Comparison of ENCODE assay signal across 15 cellular contexts in the genomic region with DNA sequence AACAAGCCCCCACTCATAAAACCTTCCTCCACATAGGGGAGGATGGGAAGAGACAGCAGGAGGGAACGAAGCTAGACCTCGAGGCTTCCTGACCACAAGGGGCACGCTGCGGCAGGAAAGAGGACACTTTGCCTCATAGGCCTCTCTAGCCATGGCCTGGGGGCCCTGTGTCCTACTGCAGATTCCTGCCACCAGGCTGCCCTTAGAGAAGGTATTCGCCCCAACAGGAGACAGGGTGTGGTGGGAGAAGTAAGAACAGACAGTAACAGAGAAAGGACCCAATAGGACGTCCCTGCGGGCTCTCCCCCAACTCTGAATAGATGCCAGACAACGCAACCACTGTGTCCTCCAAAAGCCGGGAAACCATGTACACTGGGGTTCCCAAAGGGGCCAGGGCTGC. TPM values are rescaled to one million over a fixed set of nuclear protein-coding genes. Genes with fewer than 3 reads are reported as not detected.
DNase-seq lines count a peak whose midpoint lies in the region; ATAC-seq, FAIRE-seq and TF ChIP-seq lines count a peak whose summit lies in the region.
"Had no signal": no experiment of that assay in that cellular context is flagged by ENCODE, and none has a peak within 500 bp of the region (broad histone marks: within the 10 kb centered on the region; RNA-seq: fewer than 3 reads in every experiment).

No MANE protein-coding gene starts in this region.

- H3F3A ChIP-seq in GM23338 (replicated peaks; ENCODE audit: low read depth), result no peaks in the 10 kb centered on the region

- H3K27me3 ChIP-seq in GM23338 (ENCODE audit: insufficient read depth) (no peaks in the 10 kb centered on the region), dorsolateral prefrontal cortex (no peaks in the 10 kb centered on the region), HepG2 (ENCODE audit: control insufficient read depth in 1 of 2, insufficient read depth in 2 of 2, low read length in 2 of 2) (peaks cover 2 to 27% of the 10 kb centered on the region in 2 experiments; a peak in 3 of 5 replicates), gastrocnemius medialis (no peaks in the 10 kb centered on the region)
- H3K27me3 ChIP-seq: suprapubic skin had no signal

- TF ChIP-seq EP300 in HepG2 (IDR thresholded peaks at IDR 0.05; ENCODE audit: low read depth in 2 of 2, low read length in 2 of 2), result no peak
- no peak for TF ChIP-seq EP300 in HepG2 (CRISPR knock-in tag; IDR thresholded peaks at IDR 0.05; ENCODE audit: borderline replicate concordance)

- no peaks in the 10 kb centered on the region for H3K9me3 ChIP-seq in HepG2 (ENCODE audit: low read length)
- H3K9me3 ChIP-seq in gastrocnemius medialis, result no peaks in the 10 kb centered on the region
- H3K9me3 ChIP-seq: suprapubic skin had no signal

- WGBS in HepG2 (ENCODE audit: low lambda C conversion rate), result 43% methylated on average over 8 of the region's 9 CpGs

- CTCF ChIA-PET in HepG2 (lab: Yijun Ruan, JAX; ENCODE audit: low intra/inter-chr PET ratio, low total read pairs), result no interaction called here

- no peaks in the 10 kb centered on the region for H3K9me3 Mint-ChIP-seq in GM23338
- H3K9me3 Mint-ChIP-seq in stimulated activated memory B cell treated with anti-CD40 and anti-IgM and Interleukin-4, amounts not matched to agents 10 μg/mL and 1 μg/mL and 100 μg/mL, for 72 hours, result no peaks in the 10 kb centered on the region
- H3K9me3 Mint-ChIP-seq: central memory CD8-positive, alpha-beta T cell had no signal

- peaks cover 10% of the 10 kb centered on the region for H3K27me3 Mint-ChIP-seq in GM23338 (ENCODE audit: insufficient read depth, low read depth, poor library complexity)
- H3K27me3 Mint-ChIP-seq in stimulated activated memory B cell treated with anti-CD40 and anti-IgM and Interleukin-4, amounts not matched to agents 10 μg/mL and 1 μg/mL and 100 μg/mL, for 72 hours, result peaks cover 30% of the 10 kb centered on the region

- H3K27ac ChIP-seq in GM23338 (ENCODE audit: low read depth) (no peak overlapping the region), dorsolateral prefrontal cortex (peak overlapping the region; percentile 70 to 99 (median 92)), HepG2 (ENCODE audit: extremely low read length, insufficient read depth, low read length) (no peak overlapping the region), gastrocnemius medialis (peak overlapping the region; percentile 57 to 72 (median 68))
- H3K27ac ChIP-seq: SK-N-MC had no signal

- TF ChIP-seq CTCF in GM23338 (conservative IDR thresholded peaks at IDR 0.05; ENCODE audit: low read depth in 2 of 2) (peak; percentile 38 to 41), dorsolateral prefrontal cortex (IDR thresholded peaks at IDR 0.05 in 54 of 56, conservative IDR thresholded peaks at IDR 0.05 in 2 of 56; ENCODE audit: low read depth in 1 of 56, partially characterized antibody in 56 of 56) (peak in 8 of 56 donors; percentile 6 to 27 (median 18)), HepG2 (CRISPR knock-in tag; IDR thresholded peaks at IDR 0.05) (peak; percentile 14; the same call in 1 of the 2 replicates), gastrocnemius medialis (IDR thresholded peaks at IDR 0.05 in 4 of 5, conservative IDR thresholded peaks at IDR 0.05 in 1 of 5) (no peak)

- intact Hi-C loops in dorsolateral prefrontal cortex (cut with DNase I), result loop anchor here (5.0 kb wide), 2 partner anchors 35 to 85 kb away; a partner anchor contains a TSS
- intact Hi-C loops in HepG2 (cut with micrococcal nuclease; ENCODE audit: unreplicated experiment), result no loop called here
- intact Hi-C loops in gastrocnemius medialis (cut with DNase I; ENCODE audit: low total_unique reads), result no loop called here

- POLR2A ChIA-PET in HepG2 (lab: Yijun Ruan, JAX), result no interaction called here

- no peak for TF ChIP-seq POLR2A in HepG2 (IDR thresholded peaks at IDR 0.05; ENCODE audit: insufficient read depth in 1 of 2, low read depth in 2 of 2, low read length in 2 of 2)
- no peak for TF ChIP-seq POLR2A in gastrocnemius medialis (IDR thresholded peaks at IDR 0.05)

- FAIRE-seq in HepG2 (lab: Jason Lieb, UNC), result no peak

- H3K4me3 ChIP-seq in GM23338 (no peak overlapping the region), dorsolateral prefrontal cortex (peak overlapping the region in 15 of 59 donors; percentile 1 to 46 (median 29)), HepG2 (replicated peaks in 1 of 3; ENCODE audit: insufficient read depth in 1 of 3, low read depth in 2 of 3, low read length in 3 of 3) (no peak overlapping the region), gastrocnemius medialis (no peak overlapping the region)
- H3K4me3 ChIP-seq: SK-N-MC, skin epidermis, suprapubic skin had no signal

- in situ Hi-C loops in HepG2 (cut with HindIII; ENCODE audit: extremely low pct_ligation_motif_present, low pct_unique_long_range_greater_than_20kb) (no loop called here), gastrocnemius medialis (cut with MboI; ENCODE audit: low sequenced_read_pairs in 4 of 4) (no loop called here), KBM-7 (cut with MboI; ENCODE audit: low pct_unique_long_range_greater_than_20kb, low sequenced_read_pairs) (no loop called here)

- no peaks in the 10 kb centered on the region for H3K9me2 ChIP-seq in GM23338 (ENCODE audit: insufficient read depth)

- DNase-seq in GM23338 (ENCODE audit: low spot score) (peak; percentile 64), dorsolateral prefrontal cortex (no peak), HepG2 (ENCODE audit: low spot score) (no peak), gastrocnemius medialis (no peak), KBM-7 (no peak), NCI-H2029 (lab: John Stamatoyannopoulos, UW) (no peak), islet precursor cell (no peak)
- DNase-seq: activated gamma-delta T cell treated with Interleukin-2 at 50 U/mL for 16 hours, MV-4-11 had no signal

- H3K4me1 Mint-ChIP-seq in GM23338, result peaks cover 22% of the 10 kb centered on the region
- H3K4me1 Mint-ChIP-seq in stimulated activated memory B cell treated with anti-CD40 and anti-IgM and Interleukin-4, amounts not matched to agents 10 μg/mL and 1 μg/mL and 100 μg/mL, for 72 hours, result no peaks in the 10 kb centered on the region
- H3K4me1 Mint-ChIP-seq: central memory CD8-positive, alpha-beta T cell had no signal

- no peaks in the 10 kb centered on the region; the same call in 2 of the 3 replicates for H3K36me3 Mint-ChIP-seq in GM23338 (ENCODE audit: low read depth)
- no peaks in the 10 kb centered on the region for H3K36me3 Mint-ChIP-seq in stimulated activated memory B cell treated with anti-CD40 and anti-IgM and Interleukin-4, amounts not matched to agents 10 μg/mL and 1 μg/mL and 100 μg/mL, for 72 hours

- H2AFZ ChIP-seq in GM23338 (no peak overlapping the region), HepG2 (ENCODE audit: low read length) (no peak overlapping the region)

- no peak overlapping the region for H3K4me3 Mint-ChIP-seq in GM23338
- H3K4me3 Mint-ChIP-seq in stimulated activated memory B cell treated with anti-CD40 and anti-IgM and Interleukin-4, amounts not matched to agents 10 μg/mL and 1 μg/mL and 100 μg/mL, for 72 hours, result no peak overlapping the region
- H3K4me3 Mint-ChIP-seq: central memory CD8-positive, alpha-beta T cell had no signal

- ATAC-seq in GM23338 (peak; percentile 73), HepG2 (peak; percentile 74), gastrocnemius medialis (no peak)
- ATAC-seq in stimulated activated memory B cell treated with anti-CD40 and anti-IgM and Interleukin-4, amounts not matched to agents 10 μg/mL and 1 μg/mL and 100 μg/mL, for 72 hours, result no peak

- H3K36me3 ChIP-seq in GM23338 (ENCODE audit: insufficient read depth), result no peaks in the 10 kb centered on the region
- no peaks in the 10 kb centered on the region for H3K36me3 ChIP-seq in HepG2 (replicated peaks in 1 of 2; ENCODE audit: control insufficient read depth in 1 of 2, insufficient read depth in 2 of 2, low read length in 2 of 2)
- H3K36me3 ChIP-seq in gastrocnemius medialis, result no peaks in the 10 kb centered on the region
- H3K36me3 ChIP-seq: suprapubic skin had no signal

- H4K20me1 ChIP-seq in GM23338 (replicated peaks; ENCODE audit: insufficient read depth) (no peaks in the 10 kb centered on the region; the same call in 1 of the 2 replicates), HepG2 (ENCODE audit: insufficient read depth, low read length) (no peaks in the 10 kb centered on the region)

- H3K4me1 ChIP-seq in GM23338 (ENCODE audit: insufficient read depth) (no peaks in the 10 kb centered on the region), HepG2 (ENCODE audit: insufficient read depth, low read length) (no peaks in the 10 kb centered on the region), gastrocnemius medialis (no peaks in the 10 kb centered on the region)

- H3K9ac ChIP-seq in HepG2 (ENCODE audit: insufficient read depth, low read depth, low read length), result no peak overlapping the region

- H3K27ac Mint-ChIP-seq in GM23338, result no peak overlapping the region
- no peak overlapping the region for H3K27ac Mint-ChIP-seq in stimulated activated memory B cell treated with anti-CD40 and anti-IgM and Interleukin-4, amounts not matched to agents 10 μg/mL and 1 μg/mL and 100 μg/mL, for 72 hours

- H3K79me2 ChIP-seq in GM23338 (replicated peaks; ENCODE audit: insufficient read depth), result no peaks in the 10 kb centered on the region
- no peaks in the 10 kb centered on the region for H3K79me2 ChIP-seq in HepG2 (ENCODE audit: insufficient read depth, low read length)

- H3K4me2 ChIP-seq in GM23338 (no peak overlapping the region), HepG2 (ENCODE audit: low read depth, low read length) (no peak overlapping the region)

- no TSS peak for BruUV-seq in HepG2 (replicated peaks; lab: Mats Ljungman, UMichigan)

- TF ChIP-seq RAD21 in HepG2 (CRISPR knock-in tag; IDR thresholded peaks at IDR 0.05), result no peak

RNA-seq across cellular contexts. Expression of a gene that starts 36.8 kb away (rescaled TPM):
- total RNA-seq in GM23338 (2014; rRNA removed; shearing (Covaris generic)), result 10.2 and 10.3 TPM in 2 replicates
- polyA plus RNA-seq in GM23338 (2016; fragmentation: Nextera tagmentation; extraction: Ambion mirVana) (2.4 and 3.5 TPM in 2 replicates), HepG2 (2011; rRNA removed) (not detected in 2 replicates)
- total RNA-seq in dorsolateral prefrontal cortex (10 to 100 TPM; 54.5 to 98.2 (median 76.9) TPM), HepG2 (2016; rRNA removed; fragmentation: Illumina TruSeq; extraction: Trizol) (not detected in 2 replicates), gastrocnemius medialis (1 to 10 TPM; 1.0 to 6.4 (median 4.3) TPM)
- total RNA-seq in HepG2 (2016; cell fraction: cytosol; rRNA removed; fragmentation: Illumina TruSeq; extraction: Trizol; ENCODE audit: low read depth), result not detected in 2 replicates
- total RNA-seq in HepG2 (2016; cell fraction: insoluble cytoplasmic fraction; rRNA removed; fragmentation: Illumina TruSeq; extraction: Trizol), result not detected in 2 replicates
- not detected in 2 replicates for total RNA-seq in HepG2 (2016; cell fraction: membrane; rRNA removed; fragmentation: Illumina TruSeq; extraction: Trizol)
- not detected in 2 replicates for total RNA-seq in HepG2 (2016; cell fraction: nucleus; rRNA removed; fragmentation: Illumina TruSeq; extraction: Trizol)
- not detected in 2 replicates for polyA plus RNA-seq in HepG2 (2011; cell fraction: cytosol; rRNA removed)
- 0.12 TPM in 1 of 2 replicates, not detected in the other for polyA plus RNA-seq in HepG2 (2011; cell fraction: nucleus; rRNA removed)
- polyA plus RNA-seq in HepG2 (2012), result 0.04 and 0.05 TPM in 2 replicates
- not detected in 2 replicates for polyA plus RNA-seq in HepG2 (2016; cell fraction: cytosol; fragmentation: Illumina TruSeq; extraction: Trizol; ENCODE audit: low read depth)
- polyA plus RNA-seq in HepG2 (2016; cell fraction: insoluble cytoplasmic fraction; fragmentation: Illumina TruSeq; extraction: Trizol; ENCODE audit: low read depth), result 0.17 TPM in 1 of 2 replicates, not detected in the other
- not detected in 2 replicates for polyA plus RNA-seq in HepG2 (2016; cell fraction: membrane; fragmentation: Illumina TruSeq; extraction: Trizol; ENCODE audit: low read depth)
- not detected in 2 replicates for polyA plus RNA-seq in HepG2 (2016; cell fraction: nucleus; fragmentation: Illumina TruSeq; extraction: Trizol; ENCODE audit: insufficient read depth, low read depth)
- polyA minus RNA-seq in HepG2 (2011; rRNA and poly(A)+ RNA removed; ENCODE audit: low replicate concordance), result 0.82 TPM in 1 of 2 replicates, not detected in the other
- not detected in 2 replicates for polyA minus RNA-seq in HepG2 (2011; cell fraction: cytosol; rRNA and poly(A)+ RNA removed)
- not detected in 2 replicates for polyA minus RNA-seq in HepG2 (2011; cell fraction: nucleus; rRNA and poly(A)+ RNA removed)
- total RNA-seq: activated CD8-positive, alpha-beta memory T cell treated with anti-CD3 and anti-CD28 coated beads for 36 hours had no signal

Comparison
In these comparisons a context has a peak if more than half of its experiments do, and no peak if none do; other contexts are left out.
1. ATAC-seq: peak in GM23338 (single experiment) and HepG2 (single experiment); none in gastrocnemius medialis (0 of 2) and stimulated activated memory B cell treated with anti-CD40 and anti-IgM and Interleukin-4, amounts not matched to agents 10 μg/mL and 1 μg/mL and 100 μg/mL, for 72 hours (single experiment).
2. H3K27ac ChIP-seq: peak in dorsolateral prefrontal cortex (59 of 59) and gastrocnemius medialis (4 of 4); none in GM23338 (single experiment) and HepG2 (single experiment).
3. CTCF ChIP-seq: peak in GM23338 (2 of 2) and HepG2 (single experiment); none in gastrocnemius medialis (0 of 5).
4. intact Hi-C loops: an anchor here in dorsolateral prefrontal cortex (5.0 kb wide); none called in HepG2 and gastrocnemius medialis.